In genomic region chr12:58804749-58805148, GRCh38 we compare ENCODE assay signal across 9 cellular contexts.
DNase-seq lines count a peak whose midpoint lies in the region; ATAC-seq and TF ChIP-seq lines count a peak whose summit lies in the region.
"Had no signal": no experiment of that assay in that cellular context is flagged by ENCODE, and none has a peak within 500 bp of the region (broad histone marks: within the 10 kb centered on the region; RNA-seq: fewer than 3 reads in every experiment).

No MANE protein-coding gene starts in this region.

- H3K9me3 ChIP-seq in DOHH2 (ENCODE audit: control insufficient read depth, insufficient read depth, low read length): no peaks in the 10 kb centered on the region
- H3K9me3 ChIP-seq in Karpas-422 (ENCODE audit: low read length): no peaks in the 10 kb centered on the region
- H3K9me3 ChIP-seq in mesenchymal stem cell (ENCODE audit: control insufficient read depth, low read length): no peaks in the 10 kb centered on the region

- no peaks in the 10 kb centered on the region for H3F3A ChIP-seq in DOHH2 (ENCODE audit: control insufficient read depth, insufficient read depth)

- H3K14ac ChIP-seq in mesenchymal stem cell (ENCODE audit: low read length in 2 of 2): no peak overlapping the region

- no peak overlapping the region for H2BK15ac ChIP-seq in mesenchymal stem cell (ENCODE audit: low read depth, poor library complexity, severe bottlenecking)

- H4K20me1 ChIP-seq in DOHH2 (ENCODE audit: control insufficient read depth, insufficient read depth, low read depth, low read length) (no peaks in the 10 kb centered on the region), Karpas-422 (ENCODE audit: insufficient read depth, low read depth, low read length) (no peaks in the 10 kb centered on the region)

- H2AFZ ChIP-seq in Karpas-422 (ENCODE audit: low read length) (no peak overlapping the region), mesenchymal stem cell (ENCODE audit: low read depth, low read length) (no peak overlapping the region)

- H3K9me2 ChIP-seq in DOHH2 (replicated peaks; ENCODE audit: control insufficient read depth, low read length) (no peaks in the 10 kb centered on the region), Karpas-422 (replicated peaks; ENCODE audit: insufficient read depth, low read length) (no peaks in the 10 kb centered on the region)

- H3K9ac ChIP-seq in Karpas-422 (ENCODE audit: low read length) (no peak overlapping the region), mesenchymal stem cell (ENCODE audit: low read length) (no peak overlapping the region)

- H2AK5ac ChIP-seq in mesenchymal stem cell (ENCODE audit: low read length, severe bottlenecking): no peak overlapping the region

- no peak overlapping the region for H4K8ac ChIP-seq in mesenchymal stem cell (ENCODE audit: low read length)

- no peak overlapping the region for H3K4ac ChIP-seq in mesenchymal stem cell (ENCODE audit: low read depth in 1 of 2, low read length in 2 of 2)

- DNase-seq in Karpas-422: peak; percentile 55
- DNase-seq in fibroblast of mammary gland (ENCODE audit: low read depth): no peak
- no peak for DNase-seq in superior temporal gyrus (ENCODE audit: extremely low spot score)
- DNase-seq in mesenchymal stem cell: no peak
- DNase-seq in 8988T: no peak
- no peak for DNase-seq in NOMO-1 (lab: John Stamatoyannopoulos, UW; ENCODE audit: unreplicated experiment in 2 of 2)
- DNase-seq: effector memory CD4-positive, alpha-beta T cell had no signal

- no peak overlapping the region for H2BK120ac ChIP-seq in mesenchymal stem cell (ENCODE audit: low read depth, low read length)

- no peak overlapping the region for H3K18ac ChIP-seq in mesenchymal stem cell (ENCODE audit: low read depth in 1 of 2, low read length in 2 of 2)

- WGBS in mesenchymal stem cell: 30% methylated on average over 2 of the region's 2 CpGs

- H3K79me2 ChIP-seq in DOHH2 (ENCODE audit: control insufficient read depth, low read length) (no peaks in the 10 kb centered on the region), Karpas-422 (ENCODE audit: low read length) (no peaks in the 10 kb centered on the region)

- H3K27ac ChIP-seq in DOHH2 (ENCODE audit: low read depth, low read length) (no peak overlapping the region), Karpas-422 (ENCODE audit: low read length) (no peak overlapping the region), mesenchymal stem cell (ENCODE audit: low read length, poor library complexity, severe bottlenecking) (no peak overlapping the region)

- H3K4me1 ChIP-seq in DOHH2 (ENCODE audit: control insufficient read depth, low read length) (no peaks in the 10 kb centered on the region), Karpas-422 (ENCODE audit: low read length) (no peaks in the 10 kb centered on the region), mesenchymal stem cell (ENCODE audit: control insufficient read depth, insufficient read depth, low read depth, low read length) (peaks cover 2% of the 10 kb centered on the region)

- H2BK5ac ChIP-seq in mesenchymal stem cell (ENCODE audit: low read depth, low read length, poor library complexity, severe bottlenecking): no peak overlapping the region

- no peaks in the 10 kb centered on the region for H3K36me3 ChIP-seq in DOHH2 (ENCODE audit: control insufficient read depth, low read length)
- no peaks in the 10 kb centered on the region for H3K36me3 ChIP-seq in Karpas-422 (ENCODE audit: insufficient read depth, low read length)
- no peaks in the 10 kb centered on the region for H3K36me3 ChIP-seq in mesenchymal stem cell (ENCODE audit: control insufficient read depth in 1 of 2, insufficient read depth in 2 of 2, low read depth in 1 of 2, low read length in 2 of 2)

- no peaks in the 10 kb centered on the region for H3K79me1 ChIP-seq in mesenchymal stem cell (replicated peaks; ENCODE audit: low read length, poor library complexity, severe bottlenecking)

- H3K23ac ChIP-seq in mesenchymal stem cell (ENCODE audit: low read length in 2 of 2): no peak overlapping the region

- H3K4me3 ChIP-seq in DOHH2 (ENCODE audit: low read length): no peak overlapping the region
- no peak overlapping the region for H3K4me3 ChIP-seq in Karpas-422 (ENCODE audit: low read length)
- no peak overlapping the region for H3K4me3 ChIP-seq in fibroblast of mammary gland (ENCODE audit: control insufficient read depth, low read depth, low read length)
- H3K4me3 ChIP-seq in mesenchymal stem cell (ENCODE audit: insufficient read depth in 1 of 2, low read depth in 1 of 2, low read length in 2 of 2): no peak overlapping the region

- no peak overlapping the region for H4K91ac ChIP-seq in mesenchymal stem cell (ENCODE audit: low read length)

- peak; percentile 67 for ATAC-seq in GM21515 (IDR thresholded peaks at IDR 0.05; ENCODE audit: unreplicated experiment)

- H2BK12ac ChIP-seq in mesenchymal stem cell (ENCODE audit: low read length in 2 of 2): no peak overlapping the region

- H3K4me2 ChIP-seq in DOHH2 (ENCODE audit: low read length) (no peak overlapping the region), Karpas-422 (ENCODE audit: low read depth, low read length, poor library complexity, severe bottlenecking) (no peak overlapping the region), mesenchymal stem cell (ENCODE audit: low read length, poor library complexity, severe bottlenecking) (no peak overlapping the region)

- no peaks in the 10 kb centered on the region for H3K27me3 ChIP-seq in DOHH2 (ENCODE audit: control insufficient read depth, low read length)
- H3K27me3 ChIP-seq in Karpas-422 (ENCODE audit: low read length): no peaks in the 10 kb centered on the region
- H3K27me3 ChIP-seq in mesenchymal stem cell (ENCODE audit: control insufficient read depth in 1 of 2, insufficient read depth in 1 of 2, low read length in 2 of 2): no peaks in the 10 kb centered on the region

- TF ChIP-seq CTCF in DOHH2 (IDR thresholded peaks at IDR 0.05; ENCODE audit: low read depth, low read length, poor library complexity, severe bottlenecking) (peak; percentile 50), fibroblast of mammary gland (conservative IDR thresholded peaks at IDR 0.05; ENCODE audit: control insufficient read depth, insufficient read depth, low read depth, low read length) (peak; percentile 46)
